ENCODE assay signal across 8 cellular contexts in the genomic region with DNA sequence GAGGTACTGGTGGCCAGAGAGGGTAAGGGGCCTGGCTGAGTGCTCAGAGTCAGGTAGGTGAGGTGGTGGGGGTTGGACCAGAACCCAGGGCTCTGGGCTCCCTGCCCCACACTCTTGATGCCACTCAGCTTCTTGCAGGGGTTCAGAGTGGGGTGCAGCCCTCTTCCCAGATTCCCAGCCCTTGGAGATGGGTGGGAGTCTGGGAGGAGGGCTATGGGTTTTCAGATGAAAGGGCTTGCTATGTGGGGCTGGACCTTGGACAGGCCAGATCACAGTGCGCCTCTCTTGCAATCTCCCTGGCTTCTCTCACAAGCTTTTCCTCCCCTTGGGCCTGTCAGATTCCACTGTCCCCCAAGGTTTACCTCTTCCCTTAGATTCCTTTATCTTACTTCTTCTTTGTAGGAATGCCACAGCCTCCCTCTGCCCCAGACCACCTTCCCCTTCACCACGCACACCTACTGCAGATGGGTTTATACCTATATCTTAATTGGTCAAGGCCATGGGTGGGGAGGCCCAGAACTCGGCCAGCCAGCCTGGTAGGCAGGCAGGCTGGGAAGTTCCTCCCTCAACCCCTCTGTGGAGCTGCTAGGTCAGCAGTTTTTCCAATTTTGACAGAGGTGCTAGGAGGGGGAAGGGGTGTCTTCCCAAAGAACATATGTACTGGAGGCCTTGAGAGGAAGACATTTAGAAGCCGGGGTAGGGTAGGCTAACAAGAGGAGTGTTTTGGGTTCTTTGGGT. TPM values are rescaled to one million over a fixed set of nuclear protein-coding genes. Genes with fewer than 3 reads are reported as not detected.
DNase-seq lines count a peak whose midpoint lies in the region; ATAC-seq, FAIRE-seq and TF ChIP-seq lines count a peak whose summit lies in the region.
"Had no signal": no experiment of that assay in that cellular context is flagged by ENCODE, and none has a peak within 500 bp of the region (broad histone marks: within the 10 kb centered on the region; RNA-seq: fewer than 3 reads in every experiment).

No MANE protein-coding gene starts in this region.

- H4K20me1 ChIP-seq in BLaER1 treated with 17β-estradiol and CSF1 and Interleukin-3, amounts not matched to agents 10 nM and 100 nM, result peaks cover 0 to 7% (median 0%) of the 10 kb centered on the region in 11 experiments; a peak in 3 of 22 replicates

- H3K27me3 Mint-ChIP-seq in naive B cell, result peaks cover 19 to 44% (median 43%) of the 10 kb centered on the region in 3 donors

- no peak for TF ChIP-seq CTCF in astrocyte of the spinal cord (IDR thresholded peaks at IDR 0.05; ENCODE audit: low read depth, low read length)

- peaks cover 0 to 15% (median 1%) of the 10 kb centered on the region in 11 experiments; a peak in 7 of 22 replicates for H3K36me3 ChIP-seq in BLaER1 treated with 17β-estradiol and CSF1 and Interleukin-3, amounts not matched to agents 10 nM and 100 nM

- H3K27me3 ChIP-seq in BLaER1 treated with 17β-estradiol and CSF1 and Interleukin-3, amounts not matched to agents 10 nM and 100 nM, result no peaks in the 10 kb centered on the region

- H3K27ac Mint-ChIP-seq in naive B cell, result no peak overlapping the region

- peaks cover 10 to 13% (median 13%) of the 10 kb centered on the region in 3 donors for H3K4me1 Mint-ChIP-seq in naive B cell

- H3K4me1 ChIP-seq in BLaER1 treated with 17β-estradiol and CSF1 and Interleukin-3, amounts not matched to agents 10 nM and 100 nM, result peaks cover 54 to 87% (median 78%) of the 10 kb centered on the region in 10 experiments

- ATAC-seq in naive B cell (ENCODE audit: low read depth in 2 of 2), result no peak

- no peaks in the 10 kb centered on the region for H3K9me3 Mint-ChIP-seq in naive B cell

- H3K4me2 ChIP-seq in BLaER1 treated with 17β-estradiol and CSF1 and Interleukin-3, amounts not matched to agents 10 nM and 100 nM, result peak overlapping the region; percentile 92 to 99 (median 96)

- H3K4me3 ChIP-seq in BLaER1 treated with 17β-estradiol and CSF1 and Interleukin-3, amounts not matched to agents 10 nM and 100 nM, result peak overlapping the region; percentile 49 to 78 (median 68); a peak in 18 of 20 replicates
- peak overlapping the region; percentile 60 for H3K4me3 ChIP-seq in astrocyte of the spinal cord (ENCODE audit: low read depth, low read length)

- H3K9ac ChIP-seq in BLaER1 treated with 17β-estradiol and CSF1 and Interleukin-3, amounts not matched to agents 10 nM and 100 nM, result peak overlapping the region in 9 of 11 experiments; percentile 67 to 80 (median 74); a peak in 17 of 22 replicates

- H3K27ac ChIP-seq in BLaER1 treated with 17β-estradiol and CSF1 and Interleukin-3, amounts not matched to agents 10 nM and 100 nM, result peak overlapping the region in 5 of 11 experiments; percentile 58 to 67 (median 64); a peak in 5 of 22 replicates

- peak overlapping the region in 7 of 8 donors; percentile 55 to 89 (median 82) for H3K4me3 Mint-ChIP-seq in naive B cell

- DNase-seq in astrocyte of the spinal cord (ENCODE audit: low read depth, low spot score) (no peak), naive B cell (no peak), islet precursor cell (no peak), H54 (ENCODE audit: insufficient read length, low spot score) (no peak), nucleus accumbens (lab: John Stamatoyannopoulos, UW) (no peak)
- DNase-seq: SW 1271 had no signal

- no peaks in the 10 kb centered on the region for H3K9me3 ChIP-seq in BLaER1 treated with 17β-estradiol and CSF1 and Interleukin-3, amounts not matched to agents 10 nM and 100 nM (replicated peaks in 1 of 11)

- H3K36me3 Mint-ChIP-seq in naive B cell, result peaks cover 0 to 6% of the 10 kb centered on the region in 2 donors

- in situ Hi-C loops in astrocyte of the spinal cord (cut with HindIII; ENCODE audit: low sequenced_read_pairs), result no loop called here

- no peak for TF ChIP-seq POLR2A in H54 (IDR thresholded peaks at IDR 0.05; ENCODE audit: low read depth, low read length)

- FAIRE-seq in H54 (lab: Jason Lieb, UNC), result no peak
- FAIRE-seq: urothelium cell line had no signal

RNA-seq across cellular contexts. Expression of gene NYNRIN, which starts 1.3 kb away (rescaled TPM):
- polyA plus RNA-seq in naive B cell (ENCODE audit: low read depth in 6 of 6), result under 1 TPM in 2 of 6 donors, not detected in 4; 0.05 to 0.14 TPM

RNA-seq across cellular contexts. Expression of gene CBLN3, which starts 29.3 kb away (rescaled TPM):
- polyA plus RNA-seq in naive B cell (ENCODE audit: low read depth in 6 of 6), result 1 to 10 TPM in 5 of 6 donors, under 1 TPM in 1; 0.70 to 2.6 (median 2.1) TPM

RNA-seq across cellular contexts. Expression of gene KHNYN, which starts 29.6 kb away (rescaled TPM):
- polyA plus RNA-seq in naive B cell (ENCODE audit: low read depth in 6 of 6), result 10 to 100 TPM; 22.8 to 39.8 (median 24.0) TPM

RNA-seq across cellular contexts. Expression of gene NFATC4, which starts 32.2 kb away (rescaled TPM):
- under 1 TPM in 2 of 6 donors, not detected in 4; 0.19 to 0.43 TPM for polyA plus RNA-seq in naive B cell (ENCODE audit: low read depth in 6 of 6)

RNA-seq across cellular contexts. Expression of gene SDR39U1, which starts 42.4 kb away (rescaled TPM):
- polyA plus RNA-seq in naive B cell (ENCODE audit: low read depth in 6 of 6), result 100 to 1,000 TPM in 2 of 6 donors, 10 to 100 TPM in 4; 79.5 to 106 (median 87.5) TPM
